11 cellular contexts compared by ENCODE assay signal in the genomic region with DNA sequence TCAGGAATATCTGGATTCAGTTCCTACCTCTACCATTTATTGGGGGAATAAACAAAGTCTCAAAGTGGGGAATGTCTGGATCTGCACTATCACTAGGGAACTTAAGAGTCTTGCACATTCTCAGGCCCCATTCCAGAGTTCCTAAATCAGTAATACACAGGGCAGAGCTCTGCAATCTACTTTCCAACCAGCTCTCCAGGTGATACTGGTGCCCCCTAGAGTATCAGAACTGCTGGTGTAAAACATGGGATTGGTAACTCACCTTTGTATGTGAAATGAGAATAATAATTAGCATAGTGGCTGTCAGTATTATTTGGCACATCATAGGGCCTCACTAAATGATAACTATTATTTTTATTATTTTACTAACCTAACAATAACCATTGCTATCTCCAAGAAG.
DNase-seq lines count a peak whose midpoint lies in the region; ATAC-seq and TF ChIP-seq lines count a peak whose summit lies in the region.
"Had no signal": no experiment of that assay in that cellular context is flagged by ENCODE, and none has a peak within 500 bp of the region (broad histone marks: within the 10 kb centered on the region; RNA-seq: fewer than 3 reads in every experiment).

No MANE protein-coding gene starts in this region.

- no peaks in the 10 kb centered on the region for H3K9me3 ChIP-seq in upper lobe of right lung

- H3K27ac ChIP-seq in upper lobe of right lung: no peak overlapping the region

- DNase-seq in Right ventricle myocardium superior (no peak), left cardiac atrium (no peak), NCI-H69 (lab: John Stamatoyannopoulos, UW) (peak; percentile 71), epithelial cell of esophagus (ENCODE audit: low read depth) (peak; percentile 48), upper lobe of right lung (no peak), NCI-H1092 treated with DMSO at 0.1 percent for 48 hours (lab: John Stamatoyannopoulos, UW) (no peak), activated gamma-delta T cell treated with Interleukin-2 at 50 U/mL for 16 hours (no peak), HCEC 1CT (no peak)
- DNase-seq: activated CD8-positive, alpha-beta T cell treated with anti-CD3 and anti-CD28 coated beads, Interleukin-2, amount 10 ng/mL, durations not matched to agents 7 days and 5 days; aorta; stimulated activated naive CD8-positive, alpha-beta T cell treated with anti-CD3 and anti-CD28 coated beads, Interleukin-15, amount 100 ng/mL, for 72 hours had no signal

- intact Hi-C loops in Right ventricle myocardium superior (cut with DNase I) (loop anchor here (5.0 kb wide), 1 partner anchor 419 kb away; no protein-coding TSS in a partner anchor), left cardiac atrium (cut with DNase I) (loop anchor here in 1 of 2 donors (5.0 kb wide), 1 partner anchor 419 kb away; no protein-coding TSS in a partner anchor), upper lobe of right lung (cut with DNase I) (no loop called here)

- ATAC-seq in Right ventricle myocardium superior (ENCODE audit: poor library complexity) (peak; percentile 51), left cardiac atrium (no peak), upper lobe of right lung (peak; percentile 51)
- ATAC-seq: activated CD8-positive, alpha-beta T cell treated with anti-CD3 and anti-CD28 coated beads, Interleukin-2, amount 10 ng/mL, durations not matched to agents 7 days and 5 days; stimulated activated naive CD8-positive, alpha-beta T cell treated with anti-CD3 and anti-CD28 coated beads, Interleukin-15, amount 100 ng/mL, for 72 hours had no signal

- H3K27me3 ChIP-seq in upper lobe of right lung: no peaks in the 10 kb centered on the region

- H3K4me3 ChIP-seq in epithelial cell of esophagus (ENCODE audit: low read length): no peak overlapping the region
- no peak overlapping the region for H3K4me3 ChIP-seq in upper lobe of right lung

- peak; percentile 51 for TF ChIP-seq CTCF in epithelial cell of esophagus (IDR thresholded peaks at IDR 0.05; ENCODE audit: insufficient read depth, low read depth, low read length, missing control alignments)
- no peak for TF ChIP-seq CTCF in upper lobe of right lung (IDR thresholded peaks at IDR 0.05)

- H3K36me3 ChIP-seq in upper lobe of right lung: no peaks in the 10 kb centered on the region

- no peaks in the 10 kb centered on the region for H3K4me1 ChIP-seq in upper lobe of right lung

Comparison
In these comparisons a context has a peak if more than half of its experiments do, and no peak if none do; other contexts are left out.
1. ATAC-seq: peak in Right ventricle myocardium superior (single experiment) and upper lobe of right lung (single experiment); none in left cardiac atrium (0 of 2).
2. DNase-seq: peak in NCI-H69 (single experiment) and epithelial cell of esophagus (single experiment); none in Right ventricle myocardium superior (single experiment), left cardiac atrium (single experiment), upper lobe of right lung (single experiment), NCI-H1092 treated with DMSO at 0.1 percent for 48 hours (single experiment), activated gamma-delta T cell treated with Interleukin-2 at 50 U/mL for 16 hours (single experiment) and HCEC 1CT (single experiment).